ENCODE assay signal across 8 cellular contexts in the genomic region with DNA sequence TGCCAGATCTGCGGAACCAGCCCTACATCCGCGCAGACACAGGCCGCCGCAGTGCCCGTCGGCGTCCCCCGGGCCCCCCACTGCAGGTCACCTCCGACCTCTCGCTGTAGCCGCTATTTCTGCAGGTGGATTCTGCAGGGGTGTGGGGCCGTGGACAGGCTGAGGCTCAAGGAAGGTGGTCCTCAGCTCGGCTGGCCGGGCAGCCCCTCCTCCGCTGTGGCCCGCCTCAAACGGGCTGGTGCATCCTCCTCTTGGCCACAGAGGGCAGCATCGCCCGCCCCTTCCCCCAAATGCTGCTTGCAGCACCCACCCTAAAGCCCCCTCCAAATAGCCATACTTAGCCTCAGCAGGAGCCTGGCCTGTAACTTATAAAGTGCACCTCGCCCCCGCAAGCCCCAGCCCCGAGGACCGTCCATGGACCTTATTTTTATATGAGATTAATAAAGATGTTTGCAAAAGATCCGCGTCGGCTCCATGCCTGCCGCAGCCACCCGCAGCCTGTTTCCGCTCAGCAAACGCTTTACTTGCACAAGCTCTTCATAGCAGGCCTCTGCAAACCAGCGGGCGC. TPM values are rescaled to one million over a fixed set of nuclear protein-coding genes. Genes with fewer than 3 reads are reported as not detected.
DNase-seq lines count a peak whose midpoint lies in the region; ATAC-seq, FAIRE-seq and TF ChIP-seq lines count a peak whose summit lies in the region.

No MANE protein-coding gene starts in this region.

- peaks cover 42% of the 10 kb centered on the region for H3K36me3 Mint-ChIP-seq in activated CD8-positive, alpha-beta memory T cell treated with anti-CD3 and anti-CD28 coated beads, Interleukin-2, amount 10 ng/mL, durations not matched to agents 7 days and 5 days

- no peaks in the 10 kb centered on the region for H3K9me3 Mint-ChIP-seq in activated CD8-positive, alpha-beta memory T cell treated with anti-CD3 and anti-CD28 coated beads, Interleukin-2, amount 10 ng/mL, durations not matched to agents 7 days and 5 days (ENCODE audit: low read depth)

- peak overlapping the region; percentile 82 for H3K4me3 Mint-ChIP-seq in activated CD8-positive, alpha-beta memory T cell treated with anti-CD3 and anti-CD28 coated beads, Interleukin-2, amount 10 ng/mL, durations not matched to agents 7 days and 5 days

- in situ Hi-C loops in transverse colon (cut with MboI; ENCODE audit: low pct_ligation_motif_present in 1 of 4, low pct_unique_long_range_greater_than_20kb in 1 of 4, low sequenced_read_pairs in 3 of 4), result no loop called here

- H3K4me3 ChIP-seq in bronchial epithelial cell (ENCODE audit: low read depth, low read length), result peak overlapping the region; percentile 86
- peak overlapping the region; percentile 59 to 70 (median 63) for H3K4me3 ChIP-seq in right lobe of liver
- peak overlapping the region; percentile 10 to 65 (median 54) for H3K4me3 ChIP-seq in transverse colon

- H3K36me3 ChIP-seq in bronchial epithelial cell (ENCODE audit: control insufficient read depth, insufficient read depth, low read length) (no peaks in the 10 kb centered on the region), right lobe of liver (no peaks in the 10 kb centered on the region), transverse colon (no peaks in the 10 kb centered on the region)

- CTCF ChIA-PET in activated CD8-positive, alpha-beta memory T cell treated with anti-CD3 and anti-CD28 coated beads, Interleukin-2, amount 10 ng/mL, durations not matched to agents 7 days and 5 days (lab: Charles Lee), result interaction anchor here (0.6 to 4.9 kb wide), 18 partner anchors 9 to 138 kb away, joined by 3 to 42 read pairs (median 10); partner anchors contain the start of genes FMNL1 and HEXIM1

- peak overlapping the region in 1 of 3 donors; percentile 62 for H3K27ac ChIP-seq in right lobe of liver
- peak overlapping the region; percentile 83 to 96 (median 90) for H3K27ac ChIP-seq in transverse colon

- H3K9me3 ChIP-seq in right lobe of liver (no peaks in the 10 kb centered on the region), transverse colon (no peaks in the 10 kb centered on the region)

- TF ChIP-seq POLR2A in right lobe of liver (IDR thresholded peaks at IDR 0.05), result no peak
- no peak for TF ChIP-seq POLR2A in transverse colon (IDR thresholded peaks at IDR 0.05)

- H3K4me1 ChIP-seq in right lobe of liver (peaks cover 0 to 9% (median 0%) of the 10 kb centered on the region in 4 donors), transverse colon (peaks cover 8 to 26% (median 12%) of the 10 kb centered on the region in 4 donors)

- 27% methylated on average over 21 of the region's 33 CpGs for whole genome bisulfite sequencing in right lobe of liver (ENCODE audit: insufficient coverage, low coverage, low lambda C conversion rate, missing lambda C conversion rate)
- 0 to 23% methylated on average over 2 to 26 of the region's 33 CpGs for WGBS in transverse colon (ENCODE audit: low coverage in 1 of 2), 2 donors

- no peaks in the 10 kb centered on the region for H3K27me3 Mint-ChIP-seq in activated CD8-positive, alpha-beta memory T cell treated with anti-CD3 and anti-CD28 coated beads, Interleukin-2, amount 10 ng/mL, durations not matched to agents 7 days and 5 days

- FAIRE-seq in bronchial epithelial cell (lab: Jason Lieb, UNC), result no peak

- intact Hi-C loops in right lobe of liver (cut with DNase I) (no loop called here), transverse colon (cut with DNase I; ENCODE audit: low total_unique reads) (no loop called here)

- TF ChIP-seq CTCF in bronchial epithelial cell (IDR thresholded peaks at IDR 0.05; ENCODE audit: insufficient read depth, low read length, severe bottlenecking) (peak; percentile 56), right lobe of liver (IDR thresholded peaks at IDR 0.05) (peak in 3 of 4 donors; percentile 29 to 36 (median 32)), transverse colon (IDR thresholded peaks at IDR 0.05) (peak in 4 of 5 experiments; percentile 28 to 44 (median 36))

- TF ChIP-seq EP300 in transverse colon (IDR thresholded peaks at IDR 0.05; ENCODE audit: low read depth), result no peak

- no peak for ATAC-seq in activated CD8-positive, alpha-beta memory T cell treated with anti-CD3 and anti-CD28 coated beads, Interleukin-2, amount 10 ng/mL, durations not matched to agents 7 days and 5 days
- ATAC-seq in right lobe of liver (peak in 2 of 4 donors; percentile 9 to 12), GM19324 (IDR thresholded peaks at IDR 0.05; ENCODE audit: low FRiP score, unreplicated experiment) (no peak)

- H3K27ac Mint-ChIP-seq in activated CD8-positive, alpha-beta memory T cell treated with anti-CD3 and anti-CD28 coated beads, Interleukin-2, amount 10 ng/mL, durations not matched to agents 7 days and 5 days, result peak overlapping the region; percentile 96

- DNase-seq in activated CD8-positive, alpha-beta memory T cell treated with anti-CD3 and anti-CD28 coated beads, Interleukin-2, amount 10 ng/mL, durations not matched to agents 7 days and 5 days, result peak; percentile 90
- DNase-seq in activated CD8-positive, alpha-beta memory T cell treated with anti-CD3 and anti-CD28 coated beads, Interleukin-2, amount 50 U/mL, for 4 hours, result no peak
- DNase-seq in NCI-H82 (lab: John Stamatoyannopoulos, UW) (peak; percentile 81), bronchial epithelial cell (ENCODE audit: low read depth) (peak; percentile 52), right lobe of liver (no peak), transverse colon (no peak), SIG-M5 (lab: John Stamatoyannopoulos, UW) (no peak)

- no peaks in the 10 kb centered on the region for H3K27me3 ChIP-seq in bronchial epithelial cell (ENCODE audit: control insufficient read depth, insufficient read depth, low read length)
- H3K27me3 ChIP-seq in right lobe of liver, result no peaks in the 10 kb centered on the region
- peaks cover 5% of the 10 kb centered on the region for H3K27me3 ChIP-seq in transverse colon

- peaks cover 55% of the 10 kb centered on the region for H3K4me1 Mint-ChIP-seq in activated CD8-positive, alpha-beta memory T cell treated with anti-CD3 and anti-CD28 coated beads, Interleukin-2, amount 10 ng/mL, durations not matched to agents 7 days and 5 days

RNA-seq across cellular contexts. Expression of gene SPATA32, which starts 14.9 kb away (rescaled TPM):
- total RNA-seq in activated CD8-positive, alpha-beta memory T cell treated with anti-CD3 and anti-CD28 coated beads, Interleukin-2, amount 10 ng/mL, durations not matched to agents 7 days and 5 days, result under 1 TPM; 0.23 to 0.49 TPM
- total RNA-seq in bronchial epithelial cell, result under 0.01 TPM in 1 of 2 replicates, not detected in the other
- total RNA-seq in right lobe of liver, result not detected
- total RNA-seq in transverse colon, result under 1 TPM in 1 of 4 donors, not detected in 3; 0.48 TPM

RNA-seq across cellular contexts. Expression of gene FMNL1, which starts 25.3 kb away (rescaled TPM):
- total RNA-seq in activated CD8-positive, alpha-beta memory T cell treated with anti-CD3 and anti-CD28 coated beads, Interleukin-2, amount 10 ng/mL, durations not matched to agents 7 days and 5 days, result 100 to 1,000 TPM; 482 to 504 TPM
- 0.53 and 2.0 TPM in 2 replicates for total RNA-seq in bronchial epithelial cell
- total RNA-seq in right lobe of liver, result 1 to 10 TPM; 3.7 to 10.0 (median 5.1) TPM
- total RNA-seq in transverse colon, result 10 to 100 TPM in 2 of 4 donors, 1 to 10 TPM in 2; 1.2 to 17.5 (median 10.6) TPM

Comparison
In these comparisons a context has a peak if more than half of its experiments do, and no peak if none do; other contexts are left out.
1. DNase-seq: peak in activated CD8-positive, alpha-beta memory T cell treated with anti-CD3 and anti-CD28 coated beads, Interleukin-2, amount 10 ng/mL, durations not matched to agents 7 days and 5 days (single experiment), NCI-H82 (single experiment) and bronchial epithelial cell (single experiment); none in activated CD8-positive, alpha-beta memory T cell treated with anti-CD3 and anti-CD28 coated beads, Interleukin-2, amount 50 U/mL, for 4 hours (single experiment), right lobe of liver (0 of 3), transverse colon (single experiment) and SIG-M5 (single experiment).
2. RNA of gene FMNL1, which starts 25.3 kb away (total RNA-seq): 482 to 504 TPM in activated CD8-positive, alpha-beta memory T cell treated with anti-CD3 and anti-CD28 coated beads, Interleukin-2, amount 10 ng/mL, durations not matched to agents 7 days and 5 days; 1.2 to 17.5 TPM in transverse colon, 3.7 to 10.0 TPM in right lobe of liver and 0.53 to 2.0 TPM in bronchial epithelial cell; every median in the first group is over 10 times any median in the second.
3. Peak in every context shown above with its lines, with median percentiles within 50 percentile points of each other: H3K4me3 ChIP-seq and CTCF ChIP-seq.